8 cellular contexts compared by ENCODE assay signal in the genomic region with DNA sequence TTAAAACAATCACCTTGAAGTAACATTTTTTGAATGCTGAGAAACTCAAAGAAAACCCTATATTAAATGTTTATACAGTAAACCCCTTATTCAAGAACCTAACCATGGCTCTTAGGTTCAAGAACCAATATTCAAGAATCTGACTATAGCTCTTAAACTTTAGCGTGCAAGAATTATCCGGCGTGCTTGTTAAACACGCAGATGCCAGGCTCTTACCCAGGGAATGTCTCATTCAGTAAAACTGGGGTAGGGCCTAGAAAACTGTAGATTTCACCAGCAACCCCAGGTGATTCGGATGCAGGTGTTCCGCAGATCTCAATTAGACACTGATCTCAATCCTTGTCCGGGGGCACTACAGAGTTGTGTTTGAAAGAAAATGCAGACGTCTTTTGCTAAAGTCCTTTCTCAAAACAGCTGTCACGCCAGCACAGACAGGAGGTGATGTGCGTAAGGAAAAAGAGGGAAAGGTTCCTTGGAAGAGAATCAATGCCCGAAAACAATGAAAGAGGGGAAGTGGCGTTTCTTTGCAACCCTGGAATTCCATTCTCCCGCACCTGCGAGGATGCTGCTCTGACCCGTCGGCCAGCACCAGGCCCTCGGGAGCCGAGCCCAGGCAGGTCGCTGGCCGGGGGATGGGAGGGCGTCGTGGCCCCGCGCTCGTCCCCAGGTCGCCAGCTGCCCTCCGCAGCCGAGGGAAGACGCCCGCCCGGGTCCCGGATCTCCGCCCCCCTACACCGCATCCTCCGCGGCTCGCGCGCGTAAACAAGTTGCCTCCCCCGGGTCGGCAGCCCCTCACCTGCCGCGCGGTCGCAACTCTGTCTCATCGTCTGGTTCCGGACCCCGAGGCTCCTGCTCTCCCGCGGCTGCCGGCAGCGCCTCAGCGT. TPM values are rescaled to one million over a fixed set of nuclear protein-coding genes. Genes with fewer than 3 reads are reported as not detected.
A peak's percentile ranks its signal among the peaks of the same experiment; 100 is the strongest.
DNase-seq lines count a peak whose midpoint lies in the region; ATAC-seq and TF ChIP-seq lines count a peak whose summit lies in the region.

No MANE protein-coding gene starts in this region.

- DNase-seq in NCI-H748 (lab: John Stamatoyannopoulos, UW; ENCODE audit: unreplicated experiment) (peak; percentile 62), NCI-H748 treated with DMSO at 0.1 percent for 48 hours (lab: John Stamatoyannopoulos, UW) (no peak), colonic mucosa (peak; percentile 42)
- DNase-seq in activated CD4-positive, CD25-positive, alpha-beta regulatory T cell treated with anti-CD3 and anti-CD28 coated beads, Interleukin-2, amount 50 U/mL, for 72 hours = peak; percentile 55
- DNase-seq in stimulated activated CD4-positive, alpha-beta T cell treated with anti-CD3 and anti-CD28 coated beads, TNF-alpha, amount 100 ng/mL, for 1 hour (ENCODE audit: low read depth in 3 of 3, low spot score in 1 of 3) = peak in 2 of 3 donors; percentile 19 to 33

- TF ChIP-seq RAD21 in liver (IDR thresholded peaks at IDR 0.05) = no peak

- WGBS in liver = 2% methylated on average over 54 of the region's 54 CpGs

- intact Hi-C loops in colonic mucosa (cut with DNase I) = no loop called here

- H3K9ac ChIP-seq in colonic mucosa (ENCODE audit: low read depth in 2 of 2, low read length in 2 of 2) (peak overlapping the region; percentile 87 to 97), liver (ENCODE audit: low read depth in 1 of 2, low read length in 2 of 2) (peak overlapping the region; percentile 9 to 91)

- H3K27ac ChIP-seq in colonic mucosa = peak overlapping the region; percentile 95
- peak overlapping the region; percentile 86 to 96 for H3K27ac ChIP-seq in liver (ENCODE audit: low read depth in 1 of 2, low read length in 2 of 2)

- H3K27me3 ChIP-seq in colonic mucosa (no peaks in the 10 kb centered on the region), liver (ENCODE audit: control insufficient read depth in 4 of 4, insufficient read depth in 4 of 4, low read length in 3 of 4) (no peaks in the 10 kb centered on the region)

- H3K36me3 ChIP-seq in colonic mucosa (no peaks in the 10 kb centered on the region), liver (ENCODE audit: control insufficient read depth in 4 of 4, insufficient read depth in 3 of 4, low read depth in 1 of 4, low read length in 3 of 4) (no peaks in the 10 kb centered on the region)

- H3K4me1 ChIP-seq in colonic mucosa = no peaks in the 10 kb centered on the region
- peaks cover 1 to 29% (median 13%) of the 10 kb centered on the region in 4 donors for H3K4me1 ChIP-seq in liver (ENCODE audit: control insufficient read depth in 4 of 4, insufficient read depth in 4 of 4, low read length in 3 of 4)

- ATAC-seq in HG03521 (IDR thresholded peaks at IDR 0.05; ENCODE audit: unreplicated experiment) (peak; percentile 1), GM18868 (IDR thresholded peaks at IDR 0.05; ENCODE audit: unreplicated experiment) (no peak)

- H3K4me3 ChIP-seq in colonic mucosa (peak overlapping the region; percentile 95), liver (ENCODE audit: low read depth in 1 of 3, low read length in 3 of 3) (peak overlapping the region; percentile 64 to 91 (median 89))

- H3K9me3 ChIP-seq in colonic mucosa (no peaks in the 10 kb centered on the region), liver (ENCODE audit: control insufficient read depth in 4 of 4, low read length in 3 of 4) (no peaks in the 10 kb centered on the region)

- TF ChIP-seq CTCF in colonic mucosa (IDR thresholded peaks at IDR 0.05) (no peak), liver (IDR thresholded peaks at IDR 0.05; ENCODE audit: low read depth, low read length, missing input control) (no peak)

TF ChIP-seq in liver, 16 proteins besides CTCF, POLR2A, EP300 and RAD21:
- TF ChIP-seq, protein P1, sequence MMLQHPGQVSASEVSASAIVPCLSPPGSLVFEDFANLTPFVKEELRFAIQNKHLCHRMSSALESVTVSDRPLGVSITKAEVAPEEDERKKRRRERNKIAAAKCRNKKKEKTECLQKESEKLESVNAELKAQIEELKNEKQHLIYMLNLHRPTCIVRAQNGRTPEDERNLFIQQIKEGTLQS (IDR thresholded peaks at IDR 0.05) = no peak
- TF ChIP-seq YY1 (IDR thresholded peaks at IDR 0.05) = no peak
- TF ChIP-seq, protein P2, sequence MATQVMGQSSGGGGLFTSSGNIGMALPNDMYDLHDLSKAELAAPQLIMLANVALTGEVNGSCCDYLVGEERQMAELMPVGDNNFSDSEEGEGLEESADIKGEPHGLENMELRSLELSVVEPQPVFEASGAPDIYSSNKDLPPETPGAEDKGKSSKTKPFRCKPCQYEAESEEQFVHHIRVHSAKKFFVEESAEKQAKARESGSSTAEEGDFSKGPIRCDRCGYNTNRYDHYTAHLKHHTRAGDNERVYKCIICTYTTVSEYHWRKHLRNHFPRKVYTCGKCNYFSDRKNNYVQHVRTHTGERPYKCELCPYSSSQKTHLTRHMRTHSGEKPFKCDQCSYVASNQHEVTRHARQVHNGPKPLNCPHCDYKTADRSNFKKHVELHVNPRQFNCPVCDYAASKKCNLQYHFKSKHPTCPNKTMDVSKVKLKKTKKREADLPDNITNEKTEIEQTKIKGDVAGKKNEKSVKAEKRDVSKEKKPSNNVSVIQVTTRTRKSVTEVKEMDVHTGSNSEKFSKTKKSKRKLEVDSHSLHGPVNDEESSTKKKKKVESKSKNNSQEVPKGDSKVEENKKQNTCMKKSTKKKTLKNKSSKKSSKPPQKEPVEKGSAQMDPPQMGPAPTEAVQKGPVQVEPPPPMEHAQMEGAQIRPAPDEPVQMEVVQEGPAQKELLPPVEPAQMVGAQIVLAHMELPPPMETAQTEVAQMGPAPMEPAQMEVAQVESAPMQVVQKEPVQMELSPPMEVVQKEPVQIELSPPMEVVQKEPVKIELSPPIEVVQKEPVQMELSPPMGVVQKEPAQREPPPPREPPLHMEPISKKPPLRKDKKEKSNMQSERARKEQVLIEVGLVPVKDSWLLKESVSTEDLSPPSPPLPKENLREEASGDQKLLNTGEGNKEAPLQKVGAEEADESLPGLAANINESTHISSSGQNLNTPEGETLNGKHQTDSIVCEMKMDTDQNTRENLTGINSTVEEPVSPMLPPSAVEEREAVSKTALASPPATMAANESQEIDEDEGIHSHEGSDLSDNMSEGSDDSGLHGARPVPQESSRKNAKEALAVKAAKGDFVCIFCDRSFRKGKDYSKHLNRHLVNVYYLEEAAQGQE (IDR thresholded peaks at IDR 0.05) = no peak
- TF ChIP-seq GABPA (IDR thresholded peaks at IDR 0.05 in 1 of 2, conservative IDR thresholded peaks at IDR 0.05 in 1 of 2) = no peak
- no peak for TF ChIP-seq HNF4G (IDR thresholded peaks at IDR 0.05)
- TF ChIP-seq FOXA2 (IDR thresholded peaks at IDR 0.05) = no peak
- no peak for TF ChIP-seq SP1 (IDR thresholded peaks at IDR 0.05)
- no peak for TF ChIP-seq HNF4A (conservative IDR thresholded peaks at IDR 0.05)
- TF ChIP-seq TAF1 (conservative IDR thresholded peaks at IDR 0.05) = no peak
- TF ChIP-seq, protein P3, sequence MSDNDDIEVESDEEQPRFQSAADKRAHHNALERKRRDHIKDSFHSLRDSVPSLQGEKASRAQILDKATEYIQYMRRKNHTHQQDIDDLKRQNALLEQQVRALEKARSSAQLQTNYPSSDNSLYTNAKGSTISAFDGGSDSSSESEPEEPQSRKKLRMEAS (IDR thresholded peaks at IDR 0.05) = no peak
- TF ChIP-seq, protein P4, sequence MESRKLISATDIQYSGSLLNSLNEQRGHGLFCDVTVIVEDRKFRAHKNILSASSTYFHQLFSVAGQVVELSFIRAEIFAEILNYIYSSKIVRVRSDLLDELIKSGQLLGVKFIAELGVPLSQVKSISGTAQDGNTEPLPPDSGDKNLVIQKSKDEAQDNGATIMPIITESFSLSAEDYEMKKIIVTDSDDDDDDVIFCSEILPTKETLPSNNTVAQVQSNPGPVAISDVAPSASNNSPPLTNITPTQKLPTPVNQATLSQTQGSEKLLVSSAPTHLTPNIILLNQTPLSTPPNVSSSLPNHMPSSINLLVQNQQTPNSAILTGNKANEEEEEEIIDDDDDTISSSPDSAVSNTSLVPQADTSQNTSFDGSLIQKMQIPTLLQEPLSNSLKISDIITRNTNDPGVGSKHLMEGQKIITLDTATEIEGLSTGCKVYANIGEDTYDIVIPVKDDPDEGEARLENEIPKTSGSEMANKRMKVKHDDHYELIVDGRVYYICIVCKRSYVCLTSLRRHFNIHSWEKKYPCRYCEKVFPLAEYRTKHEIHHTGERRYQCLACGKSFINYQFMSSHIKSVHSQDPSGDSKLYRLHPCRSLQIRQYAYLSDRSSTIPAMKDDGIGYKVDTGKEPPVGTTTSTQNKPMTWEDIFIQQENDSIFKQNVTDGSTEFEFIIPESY (IDR thresholded peaks at IDR 0.05) = no peak
- no peak for TF ChIP-seq JUND (IDR thresholded peaks at IDR 0.05)
- TF ChIP-seq NR2F2 (IDR thresholded peaks at IDR 0.05) = no peak
- TF ChIP-seq EGR1 (IDR thresholded peaks at IDR 0.05; ENCODE audit: low read depth in 2 of 2) = no peak
- no peak for TF ChIP-seq FOXA1 (IDR thresholded peaks at IDR 0.05)
- TF ChIP-seq RXRA (IDR thresholded peaks at IDR 0.05) = no peak
TF ChIP-seq in liver: peak in this region for 0.

RNA-seq across cellular contexts. Expression of a gene that starts 0.9 kb away (rescaled TPM):
- 10 to 100 TPM; 23.0 to 38.3 TPM for total RNA-seq in colonic mucosa
- 10 to 100 TPM in 1 of 2 donors, 1 to 10 TPM in 1; 9.2 to 31.5 TPM for total RNA-seq in liver
- 1 to 10 TPM; 2.9 to 9.1 TPM for polyA plus RNA-seq in liver
